22 cellular contexts compared by ENCODE assay signal in genomic region chr10:132596742-132597279, GRCh38. TPM values are rescaled to one million over a fixed set of nuclear protein-coding genes. Genes with fewer than 3 reads are reported as not detected.
DNase-seq lines count a peak whose midpoint lies in the region; ATAC-seq, FAIRE-seq and TF ChIP-seq lines count a peak whose summit lies in the region.
"Had no signal": no experiment of that assay in that cellular context is flagged by ENCODE, and none has a peak within 500 bp of the region (broad histone marks: within the 10 kb centered on the region; RNA-seq: fewer than 3 reads in every experiment).

No MANE protein-coding gene starts in this region.

- peaks cover 39% of the 10 kb centered on the region for H3K79me2 ChIP-seq in HepG2 (ENCODE audit: insufficient read depth, low read length)

- peaks cover 4% of the 10 kb centered on the region for H3K36me3 Mint-ChIP-seq in chondrocyte (ENCODE audit: low read depth)

- peak overlapping the region; percentile 65 for H3K14ac ChIP-seq in neuronal stem cell (ENCODE audit: low read length)

- no peak overlapping the region for H2BK5ac ChIP-seq in neuronal stem cell (ENCODE audit: low read length)

- H3K23ac ChIP-seq in neuronal stem cell (ENCODE audit: low read depth, low read length, poor library complexity) = peak overlapping the region; percentile 45

- no peak overlapping the region for H2AFZ ChIP-seq in HepG2 (ENCODE audit: low read length)
- H2AFZ ChIP-seq in neuronal stem cell (ENCODE audit: low read length) = no peak overlapping the region

- H3K9me3 ChIP-seq in HepG2 (ENCODE audit: low read length) = peaks cover 21% of the 10 kb centered on the region
- no peaks in the 10 kb centered on the region for H3K9me3 ChIP-seq in right lobe of liver
- H3K9me3 ChIP-seq in neuronal stem cell (replicated peaks in 1 of 2; ENCODE audit: control insufficient read depth in 2 of 2, insufficient read depth in 1 of 2, low read depth in 1 of 2, low read length in 2 of 2) = peaks cover 9 to 28% of the 10 kb centered on the region in 2 donors

- H3K4me1 Mint-ChIP-seq in chondrocyte (ENCODE audit: low read depth) = peaks cover 65% of the 10 kb centered on the region

- H3K4me2 ChIP-seq in HepG2 (ENCODE audit: low read depth, low read length) (no peak overlapping the region), neuronal stem cell (ENCODE audit: insufficient read depth, low read length, poor library complexity, severe bottlenecking) (no peak overlapping the region)
- H3K4me2 ChIP-seq: KMS-11 had no signal

- H3K4me3 ChIP-seq in HepG2 (replicated peaks in 1 of 3; ENCODE audit: insufficient read depth in 1 of 3, low read depth in 2 of 3, low read length in 3 of 3) = no peak overlapping the region
- H3K4me3 ChIP-seq in right lobe of liver = no peak overlapping the region
- H3K4me3 ChIP-seq in neuronal stem cell (ENCODE audit: low read length in 2 of 2) = peak overlapping the region in 1 of 2 donors; percentile 69

- H4K8ac ChIP-seq in neuronal stem cell (ENCODE audit: low read depth, low read length) = no peak overlapping the region

- FAIRE-seq in HepG2 (lab: Jason Lieb, UNC) = peak; percentile 36
- FAIRE-seq: D721Med had no signal

- H4K91ac ChIP-seq in neuronal stem cell (ENCODE audit: low read depth, low read length, poor library complexity) = no peak overlapping the region

- BruUV-seq in HepG2 (replicated peaks; lab: Mats Ljungman, UMichigan) = no TSS peak

- H3K27me3 Mint-ChIP-seq in chondrocyte (ENCODE audit: low read depth) = no peaks in the 10 kb centered on the region

- peak overlapping the region; percentile 2 for H2BK12ac ChIP-seq in neuronal stem cell (ENCODE audit: low read length)

- in situ Hi-C loops in HepG2 (cut with HindIII; ENCODE audit: extremely low pct_ligation_motif_present, low pct_unique_long_range_greater_than_20kb) = no loop called here

- H3K27ac ChIP-seq in HepG2 (ENCODE audit: extremely low read length, insufficient read depth, low read length) (no peak overlapping the region), right lobe of liver (no peak overlapping the region), neuronal stem cell (replicated peaks; ENCODE audit: low read length) (no peak overlapping the region)
- H3K27ac ChIP-seq: HL-60, KMS-11 had no signal

- H3K9me3 Mint-ChIP-seq in chondrocyte (ENCODE audit: low read depth) = peaks cover 15% of the 10 kb centered on the region

- H2BK120ac ChIP-seq in neuronal stem cell (ENCODE audit: low read depth, low read length) = no peak overlapping the region

- peak overlapping the region; percentile 32 for H3K27ac Mint-ChIP-seq in chondrocyte (ENCODE audit: unreplicated experiment)

- no peak for ATAC-seq in HepG2
- ATAC-seq in right lobe of liver = no peak
- ATAC-seq in HG02884 (IDR thresholded peaks at IDR 0.05; ENCODE audit: unreplicated experiment) = no peak
- ATAC-seq: SK-N-SH treated with all-trans-retinoic acid at 6 μM for 48 hours had no signal

- H3K4ac ChIP-seq in neuronal stem cell (ENCODE audit: low read length) = no peak overlapping the region

- H3K36me3 ChIP-seq in HepG2 (replicated peaks in 1 of 2; ENCODE audit: control insufficient read depth in 1 of 2, insufficient read depth in 2 of 2, low read length in 2 of 2) (no peaks in the 10 kb centered on the region), right lobe of liver (no peaks in the 10 kb centered on the region), neuronal stem cell (replicated peaks in 1 of 2; ENCODE audit: control insufficient read depth in 2 of 2, insufficient read depth in 2 of 2, low read length in 2 of 2) (no peaks in the 10 kb centered on the region)

- no peak for TF ChIP-seq RAD21 in HepG2 (CRISPR knock-in tag; IDR thresholded peaks at IDR 0.05)

- TF ChIP-seq POLR2A in HepG2 (IDR thresholded peaks at IDR 0.05; ENCODE audit: insufficient read depth in 1 of 2, low read depth in 2 of 2, low read length in 2 of 2) (no peak), right lobe of liver (IDR thresholded peaks at IDR 0.05) (no peak)

- H3K27me3 ChIP-seq in HepG2 (ENCODE audit: control insufficient read depth in 1 of 2, insufficient read depth in 2 of 2, low read length in 2 of 2) = no peaks in the 10 kb centered on the region; a peak in 1 of 5 replicates
- H3K27me3 ChIP-seq in right lobe of liver = no peaks in the 10 kb centered on the region
- no peaks in the 10 kb centered on the region for H3K27me3 ChIP-seq in neuronal stem cell (ENCODE audit: control insufficient read depth in 3 of 3, insufficient read depth in 3 of 3, low read depth in 1 of 3, low read length in 3 of 3)

- no peak overlapping the region for H2BK15ac ChIP-seq in neuronal stem cell (ENCODE audit: low read length)

- H3K9ac ChIP-seq in HepG2 (ENCODE audit: insufficient read depth, low read depth, low read length) = no peak overlapping the region
- H3K9ac ChIP-seq in neuronal stem cell (ENCODE audit: low read depth, low read length, poor library complexity) = no peak overlapping the region
- H3K9ac ChIP-seq: KMS-11 had no signal

- no peak for DNase-seq in HepG2 (ENCODE audit: low spot score)
- no peak for DNase-seq in right lobe of liver
- no peak for DNase-seq in chondrocyte (ENCODE audit: low spot score)
- DNase-seq in neuronal stem cell (ENCODE audit: low spot score) = no peak
- no peak for DNase-seq in midbrain (lab: John Stamatoyannopoulos, UW)
- no peak for DNase-seq in activated T-cell treated with anti-CD3 and anti-CD28 coated beads, Interleukin-2, amount 50 U/mL, for 48 hours
- DNase-seq in DMS79 (lab: John Stamatoyannopoulos, UW) = no peak
- DNase-seq: 8988T, DMS53, EL, NCI-H1092 treated with DMSO at 0.1 percent for 48 hours, NCI-H1436 treated with DMSO at 0.1 percent for 48 hours, NCI-H2029, NCI-H2227 treated with DMSO at 0.1 percent for 48 hours, NCI-H510A, SIG-M5 had no signal

- intact Hi-C loops in HepG2 (cut with micrococcal nuclease; ENCODE audit: unreplicated experiment) (no loop called here), right lobe of liver (cut with DNase I) (no loop called here)

- H3K79me1 ChIP-seq in neuronal stem cell (ENCODE audit: low read depth, low read length) = peaks cover 7% of the 10 kb centered on the region

- H3K4me3 Mint-ChIP-seq in chondrocyte (ENCODE audit: unreplicated experiment) = no peak overlapping the region
- H3K4me3 Mint-ChIP-seq: CD14-positive monocyte had no signal

- H3K18ac ChIP-seq in neuronal stem cell (ENCODE audit: low read length) = peak overlapping the region; percentile 12

- POLR2A ChIA-PET in HepG2 (lab: Yijun Ruan, JAX) = no interaction called here

- H3K4me1 ChIP-seq in HepG2 (ENCODE audit: insufficient read depth, low read length) = peaks cover 44% of the 10 kb centered on the region
- H3K4me1 ChIP-seq in right lobe of liver = peaks cover 0 to 24% (median 7%) of the 10 kb centered on the region in 4 donors
- peaks cover 0 to 10% of the 10 kb centered on the region in 2 donors for H3K4me1 ChIP-seq in neuronal stem cell (ENCODE audit: control insufficient read depth in 2 of 2, insufficient read depth in 1 of 2, low read depth in 1 of 2, low read length in 2 of 2)

- no peaks in the 10 kb centered on the region for H4K20me1 ChIP-seq in HepG2 (ENCODE audit: insufficient read depth, low read length)

- no peak overlapping the region for H2AK5ac ChIP-seq in neuronal stem cell (ENCODE audit: low read depth, low read length)

- TF ChIP-seq EP300 in HepG2 (IDR thresholded peaks at IDR 0.05; ENCODE audit: low read depth in 2 of 2, low read length in 2 of 2) (no peak), HepG2 (CRISPR knock-in tag; IDR thresholded peaks at IDR 0.05; ENCODE audit: borderline replicate concordance) (no peak)

- 94% methylated on average over 20 of the region's 21 CpGs for WGBS in HepG2 (ENCODE audit: low lambda C conversion rate)
- 97% methylated on average over 8 of the region's 21 CpGs for WGBS in right lobe of liver (ENCODE audit: insufficient coverage, low coverage, low lambda C conversion rate, missing lambda C conversion rate)
- WGBS in neuronal stem cell (ENCODE audit: extremely low coverage in 2 of 2, insufficient read length in 2 of 2, insufficient replicate concordance in 1 of 2), 2 donors = no CpG with 5 or more reads among the region's 21 CpGs

- no peak for TF ChIP-seq CTCF in HepG2 (CRISPR knock-in tag; IDR thresholded peaks at IDR 0.05)
- no peak for TF ChIP-seq CTCF in right lobe of liver (IDR thresholded peaks at IDR 0.05)
- no peak for TF ChIP-seq CTCF in chondrocyte (IDR thresholded peaks at IDR 0.05)

- CTCF ChIA-PET in HepG2 (lab: Yijun Ruan, JAX; ENCODE audit: low intra/inter-chr PET ratio, low total read pairs) = no interaction called here

RNA-seq across cellular contexts. Expression of gene INPP5A, which starts 59.2 kb away (rescaled TPM):
- total RNA-seq in HepG2 (2016; rRNA removed; fragmentation: Illumina TruSeq; extraction: Trizol) (37.9 and 46.8 TPM in 2 replicates), right lobe of liver (10 to 100 TPM; 12.5 to 24.6 (median 16.9) TPM), chondrocyte (29.5 to 40.6 TPM (median 40.1 TPM) in 3 replicates)
- total RNA-seq in HepG2 (2016; cell fraction: cytosol; rRNA removed; fragmentation: Illumina TruSeq; extraction: Trizol; ENCODE audit: low read depth) = 52.6 and 54.7 TPM in 2 replicates
- total RNA-seq in HepG2 (2016; cell fraction: insoluble cytoplasmic fraction; rRNA removed; fragmentation: Illumina TruSeq; extraction: Trizol) = 38.3 and 42.5 TPM in 2 replicates
- 103 and 110 TPM in 2 replicates for total RNA-seq in HepG2 (2016; cell fraction: membrane; rRNA removed; fragmentation: Illumina TruSeq; extraction: Trizol)
- 15.7 and 18.8 TPM in 2 replicates for total RNA-seq in HepG2 (2016; cell fraction: nucleus; rRNA removed; fragmentation: Illumina TruSeq; extraction: Trizol)
- polyA plus RNA-seq in HepG2 (2011; rRNA removed) = 17.5 and 19.5 TPM in 2 replicates
- polyA plus RNA-seq in HepG2 (2011; cell fraction: cytosol; rRNA removed) = 16.7 and 18.4 TPM in 2 replicates
- 14.6 and 14.9 TPM in 2 replicates for polyA plus RNA-seq in HepG2 (2011; cell fraction: nucleus; rRNA removed)
- polyA plus RNA-seq in HepG2 (2012) = 15.8 and 18.2 TPM in 2 replicates
- 49.5 and 52.9 TPM in 2 replicates for polyA plus RNA-seq in HepG2 (2016; cell fraction: cytosol; fragmentation: Illumina TruSeq; extraction: Trizol; ENCODE audit: low read depth)
- polyA plus RNA-seq in HepG2 (2016; cell fraction: insoluble cytoplasmic fraction; fragmentation: Illumina TruSeq; extraction: Trizol; ENCODE audit: low read depth) = 40.7 and 47.8 TPM in 2 replicates
- 97.2 and 97.6 TPM in 2 replicates for polyA plus RNA-seq in HepG2 (2016; cell fraction: membrane; fragmentation: Illumina TruSeq; extraction: Trizol; ENCODE audit: low read depth)
- 25.8 and 27.0 TPM in 2 replicates for polyA plus RNA-seq in HepG2 (2016; cell fraction: nucleus; fragmentation: Illumina TruSeq; extraction: Trizol; ENCODE audit: insufficient read depth, low read depth)
- 17.0 and 32.5 TPM in 2 replicates for polyA minus RNA-seq in HepG2 (2011; rRNA and poly(A)+ RNA removed; ENCODE audit: low replicate concordance)
- 16.4 and 21.7 TPM in 2 replicates for polyA minus RNA-seq in HepG2 (2011; cell fraction: cytosol; rRNA and poly(A)+ RNA removed)
- polyA minus RNA-seq in HepG2 (2011; cell fraction: nucleus; rRNA and poly(A)+ RNA removed) = 19.1 and 20.6 TPM in 2 replicates
- 13.4 TPM for polyA plus RNA-seq in neuronal stem cell (2013, experiment 1 of 2)
- polyA plus RNA-seq in neuronal stem cell (2013, experiment 2 of 2) = 13.7 TPM
